ENCODE assay signal across 20 cellular contexts in genomic region chr3:131933665-131934064, GRCh38.
DNase-seq lines count a peak whose midpoint lies in the region.
"Had no signal": no experiment of that assay in that cellular context is flagged by ENCODE, and none has a peak within 500 bp of the region (broad histone marks: within the 10 kb centered on the region; RNA-seq: fewer than 3 reads in every experiment).

No MANE protein-coding gene starts in this region.

- H3K9me3 ChIP-seq in adipocyte (ENCODE audit: control insufficient read depth, low read length) (peaks cover 15% of the 10 kb centered on the region), trophoblast cell (ENCODE audit: insufficient read depth, low read depth, low read length) (no peaks in the 10 kb centered on the region)
- H3K9me3 ChIP-seq: BLaER1, Caco-2 had no signal

- H3K4me2 ChIP-seq in trophoblast cell (ENCODE audit: low read length): no peak overlapping the region
- H3K4me2 ChIP-seq: BLaER1 had no signal

- no peaks in the 10 kb centered on the region for H3K36me3 ChIP-seq in adipocyte (ENCODE audit: control insufficient read depth, insufficient read depth, low read length, severe bottlenecking)
- H3K36me3 ChIP-seq in trophoblast cell (ENCODE audit: control insufficient read depth in 1 of 2, insufficient read depth in 2 of 2, low read length in 2 of 2): no peaks in the 10 kb centered on the region
- H3K36me3 ChIP-seq: BLaER1 had no signal

- H3K79me2 ChIP-seq in trophoblast cell (ENCODE audit: control insufficient read depth, insufficient read depth, low read length, poor library complexity): no peaks in the 10 kb centered on the region

- no peak overlapping the region for H3K18ac ChIP-seq in trophoblast cell (ENCODE audit: low read length)

- no peak overlapping the region for H2AFZ ChIP-seq in trophoblast cell (ENCODE audit: insufficient read depth, low read length, poor library complexity)
- H2AFZ ChIP-seq: GM23248 had no signal

- no peak overlapping the region for H3K4ac ChIP-seq in trophoblast cell (ENCODE audit: low read depth, low read length)

- peak; percentile 28 for DNase-seq in NCI-H2171 treated with DMSO at 0.1 percent for 48 hours (lab: John Stamatoyannopoulos, UW)
- no peak for DNase-seq in NCI-H2171 (lab: John Stamatoyannopoulos, UW)
- peak; percentile 6 for DNase-seq in adipocyte (ENCODE audit: low read depth)
- peak; percentile 64 for DNase-seq in fibroblast of peridontal ligament (ENCODE audit: extremely low read depth)
- no peak for DNase-seq in trophoblast cell
- no peak for DNase-seq in NCI-H226
- DNase-seq in medulla oblongata (ENCODE audit: extremely low spot score): no peak
- no peak for DNase-seq in NOMO-1 treated with dmso at 0.1 percent for 144 hours (lab: John Stamatoyannopoulos, UW; ENCODE audit: unreplicated experiment)
- DNase-seq: Caco-2; CD4-positive, CD25-positive, alpha-beta regulatory T cell; CD8-positive, alpha-beta T cell; DMS 273 treated with DMSO at 0.1 percent for 48 hours; DMS79; EL; GDM1; GM23248; H7 had no signal

- no peaks in the 10 kb centered on the region for H3K79me1 ChIP-seq in trophoblast cell (ENCODE audit: low read length)

- no peak overlapping the region for H2BK5ac ChIP-seq in trophoblast cell (ENCODE audit: low read depth, low read length, poor library complexity)

- WGBS in trophoblast cell (ENCODE audit: extremely low coverage, insufficient coverage, insufficient read length): 100% methylated on average over 1 of the region's 3 CpGs

- H3K4me3 ChIP-seq in adipocyte (ENCODE audit: low read length): no peak overlapping the region
- H3K4me3 ChIP-seq in trophoblast cell (ENCODE audit: low read depth, low read length): no peak overlapping the region
- H3K4me3 ChIP-seq: BLaER1, GM23248 had no signal

- no peak overlapping the region for H3K14ac ChIP-seq in trophoblast cell (ENCODE audit: low read length)

- no peak overlapping the region for H4K12ac ChIP-seq in trophoblast cell (ENCODE audit: low read depth, low read length)

- H3K4me1 ChIP-seq in adipocyte (ENCODE audit: control insufficient read depth, insufficient read depth, low read length) (no peaks in the 10 kb centered on the region), trophoblast cell (ENCODE audit: control insufficient read depth in 1 of 2, insufficient read depth in 2 of 2, low read length in 2 of 2) (no peaks in the 10 kb centered on the region)
- H3K4me1 ChIP-seq: BLaER1, Caco-2 had no signal

- H4K91ac ChIP-seq in trophoblast cell (ENCODE audit: low read depth, low read length): no peak overlapping the region

- H3K27me3 ChIP-seq in adipocyte (replicated peaks; ENCODE audit: control insufficient read depth, insufficient read depth, low read length) (no peaks in the 10 kb centered on the region), trophoblast cell (ENCODE audit: insufficient read depth, low read length) (no peaks in the 10 kb centered on the region)
- H3K27me3 ChIP-seq: BLaER1 had no signal

- no peak overlapping the region for H2BK120ac ChIP-seq in trophoblast cell (ENCODE audit: insufficient read depth, low read length, poor library complexity)

- H3K27ac ChIP-seq in trophoblast cell (ENCODE audit: low read depth, low read length): no peak overlapping the region
- H3K27ac ChIP-seq: 22Rv1, BLaER1, C4-2B, GM23248 had no signal

- no peak overlapping the region for H3K23ac ChIP-seq in trophoblast cell (ENCODE audit: low read length)

- no peak overlapping the region for H2BK12ac ChIP-seq in trophoblast cell (ENCODE audit: low read length)

- H3K9ac ChIP-seq in adipocyte (ENCODE audit: low read length) (no peak overlapping the region), trophoblast cell (ENCODE audit: low read length) (no peak overlapping the region)
- H3K9ac ChIP-seq: BLaER1, GM23248 had no signal

- no peak overlapping the region for H4K8ac ChIP-seq in trophoblast cell (ENCODE audit: low read depth, low read length)

- no peak overlapping the region for H2AK5ac ChIP-seq in trophoblast cell (ENCODE audit: low read length)

Comparison
In these comparisons a context has a peak if more than half of its experiments do, and no peak if none do; other contexts are left out.
1. DNase-seq: peak in NCI-H2171 treated with DMSO at 0.1 percent for 48 hours (single experiment), adipocyte (single experiment) and fibroblast of peridontal ligament (single experiment); none in NCI-H2171 (single experiment), trophoblast cell (0 of 2), NCI-H226 (single experiment), medulla oblongata (single experiment) and NOMO-1 treated with dmso at 0.1 percent for 144 hours (single experiment).